In genomic region chr1:235545294-235545930, GRCh38 we compare ENCODE assay signal across 15 cellular contexts. TPM values are rescaled to one million over a fixed set of nuclear protein-coding genes. Genes with fewer than 3 reads are reported as not detected.
A peak's percentile ranks its signal among the peaks of the same experiment; 100 is the strongest.
DNase-seq lines count a peak whose midpoint lies in the region; ATAC-seq and TF ChIP-seq lines count a peak whose summit lies in the region.
"Had no signal": no experiment of that assay in that cellular context is flagged by ENCODE, and none has a peak within 500 bp of the region (broad histone marks: within the 10 kb centered on the region; RNA-seq: fewer than 3 reads in every experiment).

No MANE protein-coding gene starts in this region.

- H3K4me1 Mint-ChIP-seq in nephron, result no peaks in the 10 kb centered on the region
- no peaks in the 10 kb centered on the region for H3K4me1 Mint-ChIP-seq in activated CD4-positive, alpha-beta memory T cell treated with anti-CD3 and anti-CD28 coated beads for 36 hours (ENCODE audit: low read depth)
- H3K4me1 Mint-ChIP-seq: B cell; CD8-positive, alpha-beta memory T cell had no signal

- intact Hi-C loops in activated CD4-positive, alpha-beta memory T cell treated with anti-CD3 and anti-CD28 coated beads for 36 hours (cut with micrococcal nuclease), result no loop called here
- intact Hi-C loops in Right ventricle myocardium inferior (cut with DNase I), result no loop called here

- no peaks in the 10 kb centered on the region for H3K36me3 Mint-ChIP-seq in nephron (ENCODE audit: low read depth)
- H3K36me3 Mint-ChIP-seq in activated CD4-positive, alpha-beta memory T cell treated with anti-CD3 and anti-CD28 coated beads for 36 hours, result no peaks in the 10 kb centered on the region
- H3K36me3 Mint-ChIP-seq: CD8-positive, alpha-beta memory T cell had no signal

- H3K27me3 Mint-ChIP-seq in nephron (ENCODE audit: low read depth), result no peaks in the 10 kb centered on the region
- H3K27me3 Mint-ChIP-seq in activated CD4-positive, alpha-beta memory T cell treated with anti-CD3 and anti-CD28 coated beads for 36 hours, result peaks cover 9% of the 10 kb centered on the region

- H3K27ac Mint-ChIP-seq in nephron, result peak overlapping the region; percentile 1 to 65 (median 37)
- H3K27ac Mint-ChIP-seq in activated CD4-positive, alpha-beta memory T cell treated with anti-CD3 and anti-CD28 coated beads for 36 hours, result no peak overlapping the region
- H3K27ac Mint-ChIP-seq: B cell, HFFc6 had no signal

- POLR2A ChIA-PET in activated CD4-positive, alpha-beta memory T cell treated with anti-CD3 and anti-CD28 coated beads for 36 hours (lab: Charles Lee), result no interaction called here

- CTCF ChIA-PET in activated CD4-positive, alpha-beta memory T cell treated with anti-CD3 and anti-CD28 coated beads for 36 hours (lab: Charles Lee), result no interaction called here

- ATAC-seq in Right ventricle myocardium inferior, result no peak
- ATAC-seq in HG03439 (IDR thresholded peaks at IDR 0.05; ENCODE audit: unreplicated experiment), result no peak

- no peak overlapping the region for H3K4me3 Mint-ChIP-seq in nephron
- no peak overlapping the region for H3K4me3 Mint-ChIP-seq in activated CD4-positive, alpha-beta memory T cell treated with anti-CD3 and anti-CD28 coated beads for 36 hours
- H3K4me3 Mint-ChIP-seq: B cell; CD8-positive, alpha-beta memory T cell; HFFc6 had no signal

- no peaks in the 10 kb centered on the region for H3K9me3 Mint-ChIP-seq in nephron
- H3K9me3 Mint-ChIP-seq in activated CD4-positive, alpha-beta memory T cell treated with anti-CD3 and anti-CD28 coated beads for 36 hours, result no peaks in the 10 kb centered on the region
- H3K9me3 Mint-ChIP-seq: CD8-positive, alpha-beta memory T cell; HFFc6 had no signal

- in situ Hi-C loops in ACHN (cut with HindIII; ENCODE audit: low pct_ligation_motif_present, low pct_unique_long_range_greater_than_20kb, low sequenced_read_pairs), result no loop called here

- no peak for TF ChIP-seq CTCF in nephron (IDR thresholded peaks at IDR 0.05; ENCODE audit: unreplicated experiment in 3 of 3)

- DNase-seq in ACHN (peak; percentile 58), HK-2 (ENCODE audit: unreplicated experiment) (peak; percentile 28), kidney glomerular epithelial cell (lab: John Stamatoyannopoulos, UW) (peak; percentile 45), Right ventricle myocardium inferior (ENCODE audit: missing footprints) (no peak), activated gamma-delta T cell treated with Interleukin-2 at 50 U/mL for 16 hours (no peak)
- no peak for DNase-seq in activated CD4-positive, alpha-beta memory T cell treated with anti-CD3 and anti-CD28 coated beads for 36 hours
- DNase-seq: 8988T; CD8-positive, alpha-beta memory T cell; COR-L47; GM23248; HCEC 1CT; HFFc6 had no signal

RNA-seq across cellular contexts. Expression of gene B3GALNT2, which starts 41.2 kb away (rescaled TPM):
- total RNA-seq in activated CD4-positive, alpha-beta memory T cell treated with anti-CD3 and anti-CD28 coated beads for 36 hours, result 10 to 100 TPM; 13.1 to 13.8 TPM
- total RNA-seq in Right ventricle myocardium inferior, result 21.4 TPM

Comparison
In these comparisons a context has a peak if more than half of its experiments do, and no peak if none do; other contexts are left out.
1. DNase-seq: peak in ACHN (single experiment), HK-2 (single experiment) and kidney glomerular epithelial cell (single experiment); none in activated CD4-positive, alpha-beta memory T cell treated with anti-CD3 and anti-CD28 coated beads for 36 hours (single experiment), Right ventricle myocardium inferior (single experiment) and activated gamma-delta T cell treated with Interleukin-2 at 50 U/mL for 16 hours (single experiment).